ENCODE assay signal across 12 cellular contexts in the genomic region with DNA sequence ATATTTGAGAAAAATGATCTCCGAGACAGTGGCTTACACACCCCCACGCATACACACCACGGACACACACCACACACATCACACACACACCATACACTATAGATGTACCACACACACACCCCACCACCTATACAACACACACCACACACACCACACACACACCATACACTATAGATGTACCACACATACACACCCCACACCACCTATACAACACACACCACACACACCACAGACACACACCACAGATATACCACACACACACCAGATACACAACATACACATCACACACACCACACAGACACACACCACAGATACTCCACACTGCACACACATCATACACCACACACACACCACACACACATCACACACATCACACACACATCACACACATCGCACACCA. TPM values are rescaled to one million over a fixed set of nuclear protein-coding genes. Genes with fewer than 3 reads are reported as not detected.
"Had no signal": no experiment of that assay in that cellular context is flagged by ENCODE, and none has a peak within 500 bp of the region (broad histone marks: within the 10 kb centered on the region; RNA-seq: fewer than 3 reads in every experiment).

No MANE protein-coding gene starts in this region.

RNA-seq across cellular contexts. Expression of a gene that starts 9.0 kb away (rescaled TPM):
- total RNA-seq: activated B cell treated with CpG ODN at 0.5 μM for 24 hours; activated CD4-positive, alpha-beta memory T cell treated with anti-CD3 and anti-CD28 coated beads for 36 hours; activated naive CD4-positive, alpha-beta T cell treated with anti-CD3 and anti-CD28 coated beads for 36 hours; activated naive CD4-positive, alpha-beta T cell treated with anti-CD3 and anti-CD28 coated beads, Interleukin-2, amount 50 U/mL, for 72 hours; activated T-cell treated with anti-CD3 and anti-CD28 coated beads, Interleukin-2, amount 50 U/mL, for 4 hours; activated T-helper 1 cell treated with anti-CD3 and anti-CD28 coated beads, Interleukin-12 subunit alpha, Interleukin-12 subunit beta, Interleukin-2, Interleukin-4 antibody, amounts not matched to agents 30 ng/mL and 10 ng/mL and 1 ng/mL, durations not matched to agents 14 hours and 24 hours and 36 hours; adrenal gland; cardiac muscle cell; LHCN-M2; NCI-H460; PC-3; Right ventricle myocardium inferior had no signal
- polyA plus RNA-seq: adrenal gland, cardiac muscle cell had no signal
